In genomic region chr16:78500659-78501226, GRCh38 we compare ENCODE assay signal across 26 cellular contexts.
"Had no signal": no experiment of that assay in that cellular context is flagged by ENCODE, and none has a peak within 500 bp of the region (broad histone marks: within the 10 kb centered on the region; RNA-seq: fewer than 3 reads in every experiment).

No MANE protein-coding gene starts in this region.

- H3K27me3 Mint-ChIP-seq: activated naive CD8-positive, alpha-beta T cell treated with anti-CD3 and anti-CD28 coated beads, Interleukin-2, amount 10 ng/mL, durations not matched to agents 7 days and 5 days had no signal

- H3K27ac ChIP-seq: adrenal gland, KMS-11, Peyer's patch, SJSA1 had no signal

- ATAC-seq: activated CD8-positive, alpha-beta T cell treated with anti-CD3 and anti-CD28 coated beads, Interleukin-2, amount 10 ng/mL, durations not matched to agents 7 days and 5 days; SK-N-SH treated with all-trans-retinoic acid at 6 μM for 48 hours; WTC11 had no signal

- H3K4me2 ChIP-seq: KMS-11 had no signal

- H3K36me3 Mint-ChIP-seq: activated naive CD8-positive, alpha-beta T cell treated with anti-CD3 and anti-CD28 coated beads, Interleukin-2, amount 10 ng/mL, durations not matched to agents 7 days and 5 days; WTC11 had no signal

- H3K9ac ChIP-seq: KMS-11 had no signal

- H3K4me1 ChIP-seq: adrenal gland, SJSA1 had no signal

- H3K27ac Mint-ChIP-seq: activated CD8-positive, alpha-beta T cell treated with anti-CD3 and anti-CD28 coated beads, Interleukin-2, amount 10 ng/mL, durations not matched to agents 7 days and 5 days; activated naive CD8-positive, alpha-beta T cell treated with anti-CD3 and anti-CD28 coated beads, Interleukin-2, amount 10 ng/mL, durations not matched to agents 7 days and 5 days; WTC11 had no signal

- H3K27me3 ChIP-seq: adrenal gland, Peyer's patch, SJSA1 had no signal

- DNase-seq: activated CD4-positive, alpha-beta T cell treated with anti-CD3 and anti-CD28 coated beads for 48 hours; activated CD4-positive, alpha-beta T cell treated with anti-CD3 and anti-CD28 coated beads, Interleukin-2, amount 50 U/mL, for 4 hours; activated CD4-positive, CD25-positive, alpha-beta regulatory T cell treated with anti-CD3 and anti-CD28 coated beads, Interleukin-2, amount 50 U/mL, for 72 hours; activated CD8-positive, alpha-beta memory T cell treated with anti-CD3 and anti-CD28 coated beads, Interleukin-2, amount 50 U/mL, for 48 hours; activated CD8-positive, alpha-beta T cell treated with anti-CD3 and anti-CD28 coated beads, Interleukin-2, amount 10 ng/mL, durations not matched to agents 7 days and 5 days; activated naive CD4-positive, alpha-beta T cell treated with anti-CD3 and anti-CD28 coated beads, Interleukin-2, amount 50 U/mL, for 16 hours; activated naive CD8-positive, alpha-beta T cell treated with anti-CD3 and anti-CD28 coated beads, Interleukin-2, amount 10 ng/mL, durations not matched to agents 7 days and 5 days; activated T-cell treated with anti-CD3 and anti-CD28 coated beads, Interleukin-2, amount 50 U/mL, for 1 hour; adrenal gland; anterior cingulate cortex; NCI-H1092; NCI-H1417; NCI-H1930; NCI-H2107; NCI-H2171 treated with DMSO at 0.1 percent for 48 hours; NCI-H226; NCI-H526 treated with DMSO at 0.1 percent for 48 hours; NK-92 treated with Interleukin-12 subunit alpha and Interleukin-12 subunit beta, amount 100 ng/mL, for 24 hours; OCI-M1; Peyer's patch; SHP77; SW 1271 had no signal

- H3K9me3 ChIP-seq: adrenal gland, Peyer's patch, SJSA1 had no signal

- H3K36me3 ChIP-seq: adrenal gland, Peyer's patch, SJSA1 had no signal

- H3K4me1 Mint-ChIP-seq: activated naive CD8-positive, alpha-beta T cell treated with anti-CD3 and anti-CD28 coated beads, Interleukin-2, amount 10 ng/mL, durations not matched to agents 7 days and 5 days had no signal

- H3K4me3 ChIP-seq: adrenal gland, Peyer's patch, SJSA1 had no signal

- H3K4me3 Mint-ChIP-seq: activated CD8-positive, alpha-beta T cell treated with anti-CD3 and anti-CD28 coated beads, Interleukin-2, amount 10 ng/mL, durations not matched to agents 7 days and 5 days; activated naive CD8-positive, alpha-beta T cell treated with anti-CD3 and anti-CD28 coated beads, Interleukin-2, amount 10 ng/mL, durations not matched to agents 7 days and 5 days; WTC11 had no signal
